1 cellular context compared by ENCODE assay signal in genomic region chr20:31677553-31678260, GRCh38.
TF ChIP-seq lines count a peak whose summit lies in the region.

No MANE protein-coding gene starts in this region.

TF ChIP-seq in K562, 482 proteins besides CTCF, POLR2A, EP300 and RAD21 (continued from another document):
- TF ChIP-seq ZNF518B (CRISPR knock-in tag; IDR thresholded peaks at IDR 0.05) (no peak), ZNF592 (IDR thresholded peaks at IDR 0.05) (peak; percentile 71), HLTF (IDR thresholded peaks at IDR 0.05) (no peak), HSF4 (CRISPR knock-in tag; IDR thresholded peaks at IDR 0.05; ENCODE audit: borderline replicate concordance) (0 out of 2 replicates have a peak, but pooled peaks have one; percentile 7), ZNF583 (CRISPR knock-in tag; IDR thresholded peaks at IDR 0.05) (0 out of 2 replicates have a peak, but pooled peaks have one; percentile 17), NCOA4 (IDR thresholded peaks at IDR 0.05; ENCODE audit: partially characterized antibody) (no peak), TBP (optimal IDR thresholded peaks at IDR 0.05; ENCODE audit: low read depth, low read length) (no peak), DACH1 (IDR thresholded peaks at IDR 0.05; ENCODE audit: partially characterized antibody) (no peak), MTA3 (IDR thresholded peaks at IDR 0.05; ENCODE audit: borderline replicate concordance) (0 out of 2 replicates have a peak, but pooled peaks have one; percentile 15), TSHZ1 (CRISPR knock-in tag; IDR thresholded peaks at IDR 0.05) (peak; percentile 43; the same call in 1 of the 2 replicates), PATZ1 (CRISPR knock-in tag; IDR thresholded peaks at IDR 0.05; ENCODE audit: borderline replicate concordance) (no peak; the same call in 1 of the 2 replicates), WHSC1 (IDR thresholded peaks at IDR 0.05; ENCODE audit: low read length) (peak; percentile 98), ZNF395 (CRISPR knock-in tag; IDR thresholded peaks at IDR 0.05) (no peak), GABPA (tag; conservative IDR thresholded peaks at IDR 0.05; ENCODE audit: low read depth) (peak; percentile 25; the same call in 1 of the 2 replicates), MYC (IDR thresholded peaks at IDR 0.05; ENCODE audit: low read depth, low read length) (no peak), MYC (CRISPR knock-in tag; IDR thresholded peaks at IDR 0.05; ENCODE audit: borderline replicate concordance, low read depth) (no peak), ZNF311 (CRISPR knock-in tag; IDR thresholded peaks at IDR 0.05) (peak; percentile 76), EGR1 (conservative IDR thresholded peaks at IDR 0.05) (no peak), ZNF589 (CRISPR knock-in tag; IDR thresholded peaks at IDR 0.05; ENCODE audit: low read depth) (0 out of 2 replicates have a peak, but pooled peaks have one; percentile 22)
